Comparison of ENCODE assay signal across 19 cellular contexts in the genomic region with DNA sequence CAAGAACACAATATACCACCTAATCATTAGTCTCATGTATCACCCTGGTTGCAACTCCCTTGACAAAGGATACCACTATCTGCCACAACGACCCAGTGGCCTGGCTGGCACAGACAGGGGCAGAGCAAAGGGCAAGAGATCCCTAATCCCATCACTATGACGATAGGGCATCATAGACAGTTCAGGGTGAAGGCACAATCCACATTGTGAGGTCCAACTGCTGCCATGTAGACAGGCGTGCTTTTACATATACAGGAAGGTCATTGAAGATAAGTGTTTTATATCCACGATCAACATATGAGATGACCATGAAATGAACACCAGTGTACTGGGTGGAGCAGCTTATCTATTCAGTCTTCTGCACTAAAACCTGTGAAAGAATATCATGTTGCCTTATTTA.
DNase-seq lines count a peak whose midpoint lies in the region; ATAC-seq, FAIRE-seq and TF ChIP-seq lines count a peak whose summit lies in the region.
"Had no signal": no experiment of that assay in that cellular context is flagged by ENCODE, and none has a peak within 500 bp of the region (broad histone marks: within the 10 kb centered on the region; RNA-seq: fewer than 3 reads in every experiment).

No MANE protein-coding gene starts in this region.

- H3K36me3 Mint-ChIP-seq in stimulated activated effector memory CD8-positive, alpha-beta T cell treated with anti-CD3 and anti-CD28 coated beads, Interleukin-12 subunit alpha, Interleukin-12 subunit beta, amount 100 ng/mL, for 72 hours, result no peaks in the 10 kb centered on the region

- no peaks in the 10 kb centered on the region for H3K27me3 ChIP-seq in bronchial epithelial cell (ENCODE audit: control insufficient read depth, insufficient read depth, low read length)

- H3K36me3 ChIP-seq in bronchial epithelial cell (ENCODE audit: control insufficient read depth, insufficient read depth, low read length), result no peaks in the 10 kb centered on the region
- H3K36me3 ChIP-seq: prostate gland, suprapubic skin had no signal

- H3K4me3 Mint-ChIP-seq in stimulated activated effector memory CD8-positive, alpha-beta T cell treated with anti-CD3 and anti-CD28 coated beads, Interleukin-12 subunit alpha, Interleukin-12 subunit beta, amount 100 ng/mL, for 72 hours, result no peak overlapping the region
- H3K4me3 Mint-ChIP-seq: H9 had no signal

- H3K4me1 Mint-ChIP-seq in stimulated activated effector memory CD8-positive, alpha-beta T cell treated with anti-CD3 and anti-CD28 coated beads, Interleukin-12 subunit alpha, Interleukin-12 subunit beta, amount 100 ng/mL, for 72 hours, result no peaks in the 10 kb centered on the region
- H3K4me1 Mint-ChIP-seq: H9 had no signal

- no peak for TF ChIP-seq CTCF in bronchial epithelial cell (IDR thresholded peaks at IDR 0.05; ENCODE audit: insufficient read depth, low read length, severe bottlenecking)

- H3K27ac Mint-ChIP-seq in stimulated activated effector memory CD8-positive, alpha-beta T cell treated with anti-CD3 and anti-CD28 coated beads, Interleukin-12 subunit alpha, Interleukin-12 subunit beta, amount 100 ng/mL, for 72 hours, result no peak overlapping the region
- H3K27ac Mint-ChIP-seq: H9 had no signal

- DNase-seq in bronchial epithelial cell (ENCODE audit: low read depth) (no peak), D341Med (ENCODE audit: low spot score) (no peak), T-helper 1 cell (no peak), retina (no peak)
- no peak for DNase-seq in stimulated activated effector memory CD8-positive, alpha-beta T cell treated with anti-CD3 and anti-CD28 coated beads, Interleukin-12 subunit alpha, Interleukin-12 subunit beta, amount 100 ng/mL, for 72 hours (ENCODE audit: low spot score in 2 of 2)
- DNase-seq: DMS79 treated with DMSO at 0.1 percent for 48 hours; glutamatergic neuron; H9; KG1; NCI-H1930; NCI-H345; PC-9; SK-N-SH; stimulated activated CD4-positive, alpha-beta T cell treated with anti-CD3 and anti-CD28 coated beads, Interleukin-4, amount 100 ng/mL, for 24 hours; T1000 had no signal

- ATAC-seq in GM18519 (IDR thresholded peaks at IDR 0.05; ENCODE audit: low FRiP score, unreplicated experiment), result peak; percentile 54
- peak; percentile 65 for ATAC-seq in HG02678 (IDR thresholded peaks at IDR 0.05; ENCODE audit: unreplicated experiment)
- ATAC-seq in stimulated activated effector memory CD8-positive, alpha-beta T cell treated with anti-CD3 and anti-CD28 coated beads, Interleukin-12 subunit alpha, Interleukin-12 subunit beta, amount 100 ng/mL, for 72 hours, result peak; percentile 72

- H3K4me3 ChIP-seq in bronchial epithelial cell (ENCODE audit: low read depth, low read length), result no peak overlapping the region
- H3K4me3 ChIP-seq: PC-9, prostate gland, suprapubic skin had no signal

- no peaks in the 10 kb centered on the region for H3K9me3 Mint-ChIP-seq in stimulated activated effector memory CD8-positive, alpha-beta T cell treated with anti-CD3 and anti-CD28 coated beads, Interleukin-12 subunit alpha, Interleukin-12 subunit beta, amount 100 ng/mL, for 72 hours

- FAIRE-seq in bronchial epithelial cell (lab: Jason Lieb, UNC), result peak; percentile 70
